In the genomic region with DNA sequence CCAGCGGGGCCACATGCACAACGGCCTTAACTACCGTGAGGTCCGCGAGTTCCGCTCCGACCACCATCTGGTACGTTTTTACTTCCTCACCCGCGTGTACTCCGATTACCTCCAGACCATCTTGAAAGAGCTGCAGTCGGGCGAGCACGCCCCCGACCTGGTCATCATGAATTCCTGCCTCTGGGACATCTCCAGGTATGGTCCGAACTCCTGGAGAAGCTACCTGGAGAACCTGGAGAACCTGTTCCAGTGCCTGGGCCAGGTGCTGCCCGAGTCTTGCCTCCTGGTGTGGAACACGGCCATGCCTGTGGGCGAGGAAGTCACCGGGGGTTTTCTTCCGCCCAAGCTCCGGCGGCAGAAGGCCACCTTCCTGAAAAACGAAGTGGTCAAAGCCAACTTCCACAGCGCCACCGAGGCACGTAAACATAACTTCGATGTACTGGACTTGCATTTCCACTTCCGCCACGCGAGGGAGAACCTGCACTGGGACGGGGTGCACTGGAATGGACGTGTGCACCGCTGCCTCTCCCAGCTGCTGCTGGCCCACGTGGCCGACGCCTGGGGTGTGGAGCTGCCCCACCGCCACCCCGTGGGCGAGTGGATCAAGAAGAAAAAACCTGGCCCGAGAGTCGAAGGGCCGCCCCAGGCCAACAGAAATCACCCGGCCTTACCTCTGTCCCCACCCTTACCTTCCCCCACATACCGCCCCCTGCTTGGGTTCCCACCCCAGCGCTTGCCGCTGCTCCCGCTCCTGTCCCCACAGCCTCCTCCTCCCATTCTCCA, we compare ENCODE assay signal across 25 cellular contexts.
DNase-seq lines count a peak whose midpoint lies in the region; ATAC-seq, FAIRE-seq and TF ChIP-seq lines count a peak whose summit lies in the region.
"Had no signal": no experiment of that assay in that cellular context is flagged by ENCODE, and none has a peak within 500 bp of the region (broad histone marks: within the 10 kb centered on the region; RNA-seq: fewer than 3 reads in every experiment).

No MANE protein-coding gene starts in this region.

- H3K9me3 ChIP-seq in PC-3 (ENCODE audit: low read length): no peaks in the 10 kb centered on the region
- peaks cover 15% of the 10 kb centered on the region for H3K9me3 ChIP-seq in mammary epithelial cell (replicated peaks; ENCODE audit: insufficient read depth, low read length)
- H3K9me3 ChIP-seq: BE2C, gastrocnemius medialis, SK-N-SH, thyroid gland had no signal

- FAIRE-seq in GM12891 (lab: Jason Lieb, UNC): no peak
- FAIRE-seq: astrocyte, G401.6 had no signal

- H2AFZ ChIP-seq in PC-3 (ENCODE audit: low read length): no peak overlapping the region
- H2AFZ ChIP-seq in mammary epithelial cell (ENCODE audit: low read depth, low read length): no peak overlapping the region

- H3K27me3 Mint-ChIP-seq in activated T-cell treated with anti-CD3 and anti-CD28 coated beads, Interleukin-2, amount 50 U/mL, for 24 hours: no peaks in the 10 kb centered on the region
- H3K27me3 Mint-ChIP-seq in naive thymus-derived CD8-positive, alpha-beta T cell: no peaks in the 10 kb centered on the region
- no peaks in the 10 kb centered on the region for H3K27me3 Mint-ChIP-seq in activated CD8-positive, alpha-beta memory T cell treated with anti-CD3 and anti-CD28 coated beads, Interleukin-2, amount 10 ng/mL, durations not matched to agents 7 days and 5 days
- H3K27me3 Mint-ChIP-seq: naive B cell had no signal

- in situ Hi-C loops in mammary epithelial cell (cut with MboI; ENCODE audit: low sequenced_read_pairs in 2 of 2): no loop called here

- 97% methylated on average over 30 of the region's 48 CpGs for WGBS in mammary epithelial cell (ENCODE audit: low coverage, missing lambda C conversion rate)

- H3K79me2 ChIP-seq in PC-3 (ENCODE audit: low read length) (no peaks in the 10 kb centered on the region), mammary epithelial cell (ENCODE audit: insufficient read depth, low read length) (no peaks in the 10 kb centered on the region)

- H3K4me1 Mint-ChIP-seq in activated T-cell treated with anti-CD3 and anti-CD28 coated beads, Interleukin-2, amount 50 U/mL, for 24 hours (ENCODE audit: low read depth): peaks cover 61% of the 10 kb centered on the region
- H3K4me1 Mint-ChIP-seq in naive thymus-derived CD8-positive, alpha-beta T cell: peaks cover 26 to 80% (median 64%) of the 10 kb centered on the region in 4 donors
- H3K4me1 Mint-ChIP-seq in activated CD8-positive, alpha-beta memory T cell treated with anti-CD3 and anti-CD28 coated beads, Interleukin-2, amount 10 ng/mL, durations not matched to agents 7 days and 5 days: peaks cover 34% of the 10 kb centered on the region

- CTCF ChIA-PET in PC-3 (lab: Charles Lee): no interaction called here
- CTCF ChIA-PET in mammary epithelial cell (lab: Charles Lee; ENCODE audit: low non-redundant PET): no interaction called here
- CTCF ChIA-PET in activated CD8-positive, alpha-beta memory T cell treated with anti-CD3 and anti-CD28 coated beads, Interleukin-2, amount 10 ng/mL, durations not matched to agents 7 days and 5 days (lab: Charles Lee): interaction anchor here (1.1 kb wide), 1 partner anchor 162 kb away, joined by 3 read pairs; no protein-coding TSS in a partner anchor

- TF ChIP-seq CTCF in PC-3 (conservative IDR thresholded peaks at IDR 0.05; ENCODE audit: low read depth, low read length) (no peak), mammary epithelial cell (conservative IDR thresholded peaks at IDR 0.05 in 1 of 2, IDR thresholded peaks at IDR 0.05 in 1 of 2; ENCODE audit: extremely low read depth in 1 of 2, insufficient read depth in 1 of 2, low read depth in 1 of 2, low read length in 2 of 2) (no peak)

- dilution Hi-C loops in mammary epithelial cell (cut with HindIII; ENCODE audit: low sequenced_read_pairs): no loop called here

- H3K27me3 ChIP-seq in PC-3 (ENCODE audit: low read length) (no peaks in the 10 kb centered on the region), mammary epithelial cell (ENCODE audit: insufficient read depth, low read length) (no peaks in the 10 kb centered on the region)
- H3K27me3 ChIP-seq: BE2C, gastrocnemius medialis, thyroid gland had no signal

- H3K36me3 Mint-ChIP-seq in activated T-cell treated with anti-CD3 and anti-CD28 coated beads, Interleukin-2, amount 50 U/mL, for 24 hours (ENCODE audit: low read depth): peaks cover 91% of the 10 kb centered on the region
- H3K36me3 Mint-ChIP-seq in naive thymus-derived CD8-positive, alpha-beta T cell: peaks cover 17 to 79% (median 69%) of the 10 kb centered on the region in 3 donors
- H3K36me3 Mint-ChIP-seq in activated CD8-positive, alpha-beta memory T cell treated with anti-CD3 and anti-CD28 coated beads, Interleukin-2, amount 10 ng/mL, durations not matched to agents 7 days and 5 days: peaks cover 59% of the 10 kb centered on the region

- H3K4me2 ChIP-seq in PC-3 (ENCODE audit: low read length): no peak overlapping the region; the same call in 1 of the 2 replicates
- no peak overlapping the region for H3K4me2 ChIP-seq in mammary epithelial cell (ENCODE audit: insufficient read depth, low read depth, low read length)

- intact Hi-C loops in PC-3 (cut with micrococcal nuclease) (loop anchor here (5.0 kb wide), 1 partner anchor 37 kb away; no protein-coding TSS in a partner anchor), mammary epithelial cell (cut with micrococcal nuclease) (loop anchor here (2.0 kb wide), 1 partner anchor 35 kb away; no protein-coding TSS in a partner anchor)

- H3K36me3 ChIP-seq in PC-3 (ENCODE audit: low read depth, low read length) (no peaks in the 10 kb centered on the region), mammary epithelial cell (ENCODE audit: insufficient read depth, low read length) (no peaks in the 10 kb centered on the region)
- H3K36me3 ChIP-seq: BE2C, gastrocnemius medialis, thyroid gland had no signal

- no peaks in the 10 kb centered on the region for H3K9me2 ChIP-seq in PC-3 (replicated peaks; ENCODE audit: low read length)
- H3K9me2 ChIP-seq: SK-N-SH had no signal

- peak overlapping the region; percentile 30 for H3K27ac Mint-ChIP-seq in activated T-cell treated with anti-CD3 and anti-CD28 coated beads, Interleukin-2, amount 50 U/mL, for 24 hours
- peak overlapping the region in 7 of 10 donors; percentile 34 to 95 (median 86) for H3K27ac Mint-ChIP-seq in naive thymus-derived CD8-positive, alpha-beta T cell
- no peak overlapping the region for H3K27ac Mint-ChIP-seq in activated CD8-positive, alpha-beta memory T cell treated with anti-CD3 and anti-CD28 coated beads, Interleukin-2, amount 10 ng/mL, durations not matched to agents 7 days and 5 days

- H3K4me3 Mint-ChIP-seq in activated T-cell treated with anti-CD3 and anti-CD28 coated beads, Interleukin-2, amount 50 U/mL, for 24 hours: no peak overlapping the region
- H3K4me3 Mint-ChIP-seq in naive thymus-derived CD8-positive, alpha-beta T cell: peak overlapping the region in 3 of 10 donors; percentile 36 to 64 (median 49)
- H3K4me3 Mint-ChIP-seq in activated CD8-positive, alpha-beta memory T cell treated with anti-CD3 and anti-CD28 coated beads, Interleukin-2, amount 10 ng/mL, durations not matched to agents 7 days and 5 days: no peak overlapping the region
- H3K4me3 Mint-ChIP-seq: naive B cell; T-helper 1 cell treated with Interleukin-12 subunit alpha and Interleukin-12 subunit beta and Interleukin-4 antibody, amounts not matched to agents 30 μg/mL and 1 μg/mL, for 36 hours had no signal

- H3K9me3 Mint-ChIP-seq in activated T-cell treated with anti-CD3 and anti-CD28 coated beads, Interleukin-2, amount 50 U/mL, for 24 hours: peaks cover 12% of the 10 kb centered on the region
- peaks cover 0 to 11% (median 6%) of the 10 kb centered on the region in 9 donors for H3K9me3 Mint-ChIP-seq in naive thymus-derived CD8-positive, alpha-beta T cell
- peaks cover 4% of the 10 kb centered on the region for H3K9me3 Mint-ChIP-seq in activated CD8-positive, alpha-beta memory T cell treated with anti-CD3 and anti-CD28 coated beads, Interleukin-2, amount 10 ng/mL, durations not matched to agents 7 days and 5 days (ENCODE audit: low read depth)
- H3K9me3 Mint-ChIP-seq: T-helper 1 cell treated with Interleukin-12 subunit alpha and Interleukin-12 subunit beta and Interleukin-4 antibody, amounts not matched to agents 30 μg/mL and 1 μg/mL, for 36 hours had no signal

- ATAC-seq in PC-3: no peak
- ATAC-seq in naive thymus-derived CD8-positive, alpha-beta T cell: no peak
- no peak for ATAC-seq in GM21723 (IDR thresholded peaks at IDR 0.05; ENCODE audit: unreplicated experiment)
- no peak for ATAC-seq in activated CD8-positive, alpha-beta memory T cell treated with anti-CD3 and anti-CD28 coated beads, Interleukin-2, amount 10 ng/mL, durations not matched to agents 7 days and 5 days
- ATAC-seq: gastrocnemius medialis, left colon had no signal

- POLR2A ChIA-PET in PC-3 (lab: Charles Lee; ENCODE audit: unreplicated experiment): no interaction called here
- POLR2A ChIA-PET in naive thymus-derived CD8-positive, alpha-beta T cell (lab: Charles Lee): interaction anchor here (0.6 to 1.1 kb wide), 4 partner anchors 15 to 182 kb away, joined by 3 to 4 read pairs (median 3); no protein-coding TSS in a partner anchor

- peak overlapping the region; percentile 84 for H3K27ac ChIP-seq in PC-3 (ENCODE audit: low read length)
- H3K27ac ChIP-seq in mammary epithelial cell (ENCODE audit: insufficient read depth, low read depth, low read length): peak overlapping the region; percentile 67
- H3K27ac ChIP-seq: gastrocnemius medialis, thyroid gland had no signal

- H3K9ac ChIP-seq in PC-3 (ENCODE audit: low read length) (no peak overlapping the region), mammary epithelial cell (ENCODE audit: insufficient read depth, low read length) (no peak overlapping the region)
- H3K9ac ChIP-seq: SK-N-SH had no signal

- H4K20me1 ChIP-seq in PC-3 (ENCODE audit: low read length): no peaks in the 10 kb centered on the region
- no peaks in the 10 kb centered on the region for H4K20me1 ChIP-seq in mammary epithelial cell (ENCODE audit: insufficient read depth, low read length)

- H3K4me3 ChIP-seq in PC-3 (ENCODE audit: low read length) (no peak overlapping the region), mammary epithelial cell (replicated peaks in 1 of 3; ENCODE audit: insufficient read depth in 1 of 3, low read depth in 2 of 3, low read length in 3 of 3) (no peak overlapping the region)
- H3K4me3 ChIP-seq: gastrocnemius medialis, thyroid gland had no signal

- H3K4me1 ChIP-seq in PC-3 (ENCODE audit: insufficient read depth, low read length) (peaks cover 23% of the 10 kb centered on the region), mammary epithelial cell (ENCODE audit: insufficient read depth, low read length) (peaks cover 31% of the 10 kb centered on the region)
- H3K4me1 ChIP-seq: BE2C, gastrocnemius medialis, thyroid gland had no signal

- DNase-seq in activated T-cell treated with anti-CD3 and anti-CD28 coated beads, Interleukin-2, amount 50 U/mL, for 24 hours: no peak
- DNase-seq in activated T-cell treated with anti-CD3 and anti-CD28 coated beads, Interleukin-2, amount 50 U/mL, for 48 hours: no peak
- DNase-seq in PC-3: no peak
- no peak for DNase-seq in mammary epithelial cell
- no peak for DNase-seq in naive thymus-derived CD8-positive, alpha-beta T cell
- no peak for DNase-seq in GM12891 (ENCODE audit: insufficient read length, low spot score)
- DNase-seq in activated CD8-positive, alpha-beta memory T cell treated with anti-CD3 and anti-CD28 coated beads, Interleukin-2, amount 10 ng/mL, durations not matched to agents 7 days and 5 days: no peak
- DNase-seq: activated CD4-positive, CD25-positive, alpha-beta regulatory T cell treated with anti-CD3 and anti-CD28 coated beads, Interleukin-2, amount 50 U/mL, for 72 hours; activated naive CD4-positive, alpha-beta T cell treated with anti-CD3 and anti-CD28 coated beads, Interleukin-2, amount 50 U/mL, for 16 hours; BE2C; COR-L47; gastrocnemius medialis; hippocampal formation; Kasumi-1; left colon; naive B cell; NCI-H146; SK-N-SH; stimulated activated CD4-positive, alpha-beta T cell treated with anti-CD3 and anti-CD28 coated beads, Interleukin-15, amount 100 ng/mL, for 24 hours; stimulated activated naive CD4-positive, alpha-beta T cell treated with Interleukin-2 at 50 U/mL for 16 hours; thyroid gland had no signal

- BruUV-seq in PC-3 (replicated peaks; lab: Mats Ljungman, UMichigan) (no TSS peak), mammary epithelial cell (replicated peaks; lab: Mats Ljungman, UMichigan) (no TSS peak)

- peaks cover 4% of the 10 kb centered on the region for H3F3A ChIP-seq in PC-3 (ENCODE audit: low read length, unreplicated experiment)

- no peak for TF ChIP-seq POLR2A in GM12891 (IDR thresholded peaks at IDR 0.05; ENCODE audit: low read depth, low read length)
